1 cellular context compared by ENCODE assay signal in the genomic region with DNA sequence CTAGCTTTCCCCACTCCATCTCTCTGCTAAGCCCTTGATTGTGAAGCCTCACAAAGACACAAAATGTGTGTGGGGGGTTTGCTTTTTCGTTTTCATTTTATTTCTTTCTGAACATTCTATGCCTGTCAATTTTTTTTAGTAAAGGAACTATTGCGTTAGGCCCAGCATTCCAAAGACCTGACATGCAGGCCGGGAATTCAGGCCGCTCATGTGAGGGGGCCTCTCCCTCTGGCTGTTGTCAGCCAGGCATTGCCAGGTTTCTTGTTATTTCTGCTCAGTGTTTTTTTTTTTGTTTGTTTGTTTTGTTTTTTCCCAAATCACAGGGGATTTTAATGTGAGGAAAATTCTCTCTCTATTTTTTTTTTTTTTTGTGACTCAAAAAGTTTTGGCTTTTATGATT.
TF ChIP-seq lines count a peak whose summit lies in the region.

No MANE protein-coding gene starts in this region.

TF ChIP-seq in endothelial cell of umbilical vein, 7 proteins besides CTCF, POLR2A, EP300 and RAD21:
- TF ChIP-seq POLR2AphosphoS5 (IDR thresholded peaks at IDR 0.05; ENCODE audit: insufficient read depth, low read depth, low read length) (no peak), JUN (IDR thresholded peaks at IDR 0.05; ENCODE audit: borderline replicate concordance, insufficient read depth, insufficient read length, low read depth) (no peak), MAX (IDR thresholded peaks at IDR 0.05; ENCODE audit: insufficient read depth, insufficient read length) (no peak), GATA2 (IDR thresholded peaks at IDR 0.05; ENCODE audit: insufficient read depth, insufficient read length, low read depth, low read length) (no peak), FOS (IDR thresholded peaks at IDR 0.05; ENCODE audit: borderline replicate concordance, insufficient read depth, low read length) (no peak), EZH2 (IDR thresholded peaks at IDR 0.05; ENCODE audit: borderline replicate concordance, low read depth, low read length, severe bottlenecking) (no peak), MYC (IDR thresholded peaks at IDR 0.05; ENCODE audit: low read depth, low read length) (no peak)
TF ChIP-seq in endothelial cell of umbilical vein: peak in this region for 0.
